ENCODE assay signal across 16 cellular contexts in genomic region chr11:116162541-116163230, GRCh38.
A peak's percentile ranks its signal among the peaks of the same experiment; 100 is the strongest.
DNase-seq lines count a peak whose midpoint lies in the region; ATAC-seq, FAIRE-seq and TF ChIP-seq lines count a peak whose summit lies in the region.
"Had no signal": no experiment of that assay in that cellular context is flagged by ENCODE, and none has a peak within 500 bp of the region (broad histone marks: within the 10 kb centered on the region; RNA-seq: fewer than 3 reads in every experiment).

No MANE protein-coding gene starts in this region.

- H3K27ac Mint-ChIP-seq in WTC11 = no peak overlapping the region
- no peak overlapping the region for H3K27ac Mint-ChIP-seq in activated CD8-positive, alpha-beta memory T cell treated with anti-CD3 and anti-CD28 coated beads, Interleukin-2, amount 10 ng/mL, durations not matched to agents 7 days and 5 days
- H3K27ac Mint-ChIP-seq in effector memory CD8-positive, alpha-beta T cell = no peak overlapping the region
- H3K27ac Mint-ChIP-seq: activated CD4-positive, alpha-beta memory T cell treated with anti-CD3 and anti-CD28 coated beads, Interleukin-2, amount 10 ng/mL, durations not matched to agents 7 days and 5 days; activated naive CD4-positive, alpha-beta T cell treated with anti-CD3 and anti-CD28 coated beads for 36 hours; T-helper 17 cell had no signal

- no peaks in the 10 kb centered on the region for H3K79me2 ChIP-seq in HepG2 (ENCODE audit: insufficient read depth, low read length)

- WGBS in HepG2 (ENCODE audit: low lambda C conversion rate) = 50% methylated on average over 20 of the region's 20 CpGs

- ATAC-seq in WTC11 (peak; percentile 76), HepG2 (no peak), GM18498 (IDR thresholded peaks at IDR 0.05; ENCODE audit: unreplicated experiment) (no peak)
- ATAC-seq in activated CD8-positive, alpha-beta memory T cell treated with anti-CD3 and anti-CD28 coated beads, Interleukin-2, amount 10 ng/mL, durations not matched to agents 7 days and 5 days = no peak
- no peak for ATAC-seq in effector memory CD8-positive, alpha-beta T cell (replicated peaks)
- ATAC-seq: PC-3, T-helper 17 cell had no signal

- POLR2A ChIA-PET in WTC11 (lab: Charles Lee) = no interaction called here
- POLR2A ChIA-PET in HepG2 (lab: Yijun Ruan, JAX) = no interaction called here

- in situ Hi-C loops in HepG2 (cut with HindIII; ENCODE audit: extremely low pct_ligation_motif_present, low pct_unique_long_range_greater_than_20kb) = no loop called here

- H3K4me2 ChIP-seq in HepG2 (ENCODE audit: low read depth, low read length) = no peak overlapping the region

- H3K27me3 Mint-ChIP-seq in WTC11 (ENCODE audit: low read depth) = no peaks in the 10 kb centered on the region; the same call in 1 of the 2 replicates
- H3K27me3 Mint-ChIP-seq in activated CD8-positive, alpha-beta memory T cell treated with anti-CD3 and anti-CD28 coated beads, Interleukin-2, amount 10 ng/mL, durations not matched to agents 7 days and 5 days = no peaks in the 10 kb centered on the region
- H3K27me3 Mint-ChIP-seq in effector memory CD8-positive, alpha-beta T cell = peaks cover 27 to 56% of the 10 kb centered on the region in 2 donors
- H3K27me3 Mint-ChIP-seq: activated CD4-positive, alpha-beta memory T cell treated with anti-CD3 and anti-CD28 coated beads, Interleukin-2, amount 10 ng/mL, durations not matched to agents 7 days and 5 days had no signal

- H3K4me1 ChIP-seq in HepG2 (ENCODE audit: insufficient read depth, low read length) = no peaks in the 10 kb centered on the region

- TF ChIP-seq RAD21 in HepG2 (CRISPR knock-in tag; IDR thresholded peaks at IDR 0.05) = no peak

- no peak for FAIRE-seq in HepG2 (lab: Jason Lieb, UNC)
- FAIRE-seq: G401.6, keratinocyte had no signal

- no peak for TF ChIP-seq POLR2A in HepG2 (IDR thresholded peaks at IDR 0.05; ENCODE audit: insufficient read depth in 1 of 2, low read depth in 2 of 2, low read length in 2 of 2)

- TF ChIP-seq CTCF in WTC11 (IDR thresholded peaks at IDR 0.05) (no peak), HepG2 (CRISPR knock-in tag; IDR thresholded peaks at IDR 0.05) (no peak)

- no peaks in the 10 kb centered on the region for H3K36me3 Mint-ChIP-seq in WTC11
- no peaks in the 10 kb centered on the region for H3K36me3 Mint-ChIP-seq in activated CD8-positive, alpha-beta memory T cell treated with anti-CD3 and anti-CD28 coated beads, Interleukin-2, amount 10 ng/mL, durations not matched to agents 7 days and 5 days
- H3K36me3 Mint-ChIP-seq in effector memory CD8-positive, alpha-beta T cell (ENCODE audit: insufficient read depth) = no peaks in the 10 kb centered on the region

- no peak overlapping the region for H2AFZ ChIP-seq in HepG2 (ENCODE audit: low read length)

- no peaks in the 10 kb centered on the region for H4K20me1 ChIP-seq in HepG2 (ENCODE audit: insufficient read depth, low read length)

- intact Hi-C loops in HepG2 (cut with micrococcal nuclease; ENCODE audit: unreplicated experiment) = no loop called here

- no peaks in the 10 kb centered on the region for H3K9me3 Mint-ChIP-seq in WTC11
- no peaks in the 10 kb centered on the region for H3K9me3 Mint-ChIP-seq in activated CD8-positive, alpha-beta memory T cell treated with anti-CD3 and anti-CD28 coated beads, Interleukin-2, amount 10 ng/mL, durations not matched to agents 7 days and 5 days (ENCODE audit: low read depth)
- H3K9me3 Mint-ChIP-seq in effector memory CD8-positive, alpha-beta T cell = peaks cover 0 to 10% of the 10 kb centered on the region in 2 donors
- H3K9me3 Mint-ChIP-seq: activated CD4-positive, alpha-beta memory T cell treated with anti-CD3 and anti-CD28 coated beads, Interleukin-2, amount 10 ng/mL, durations not matched to agents 7 days and 5 days; activated naive CD4-positive, alpha-beta T cell treated with anti-CD3 and anti-CD28 coated beads for 36 hours had no signal

- CTCF ChIA-PET in WTC11 (lab: Charles Lee) = no interaction called here
- CTCF ChIA-PET in HepG2 (lab: Yijun Ruan, JAX; ENCODE audit: low intra/inter-chr PET ratio, low total read pairs) = no interaction called here
- CTCF ChIA-PET in activated CD8-positive, alpha-beta memory T cell treated with anti-CD3 and anti-CD28 coated beads, Interleukin-2, amount 10 ng/mL, durations not matched to agents 7 days and 5 days (lab: Charles Lee) = no interaction called here

- BruUV-seq in HepG2 (replicated peaks; lab: Mats Ljungman, UMichigan) = no TSS peak

- peak overlapping the region; percentile 46 for H3K4me3 Mint-ChIP-seq in WTC11
- no peak overlapping the region for H3K4me3 Mint-ChIP-seq in activated CD8-positive, alpha-beta memory T cell treated with anti-CD3 and anti-CD28 coated beads, Interleukin-2, amount 10 ng/mL, durations not matched to agents 7 days and 5 days
- no peak overlapping the region for H3K4me3 Mint-ChIP-seq in effector memory CD8-positive, alpha-beta T cell
- H3K4me3 Mint-ChIP-seq: activated CD4-positive, alpha-beta memory T cell treated with anti-CD3 and anti-CD28 coated beads, Interleukin-2, amount 10 ng/mL, durations not matched to agents 7 days and 5 days; activated naive CD4-positive, alpha-beta T cell treated with anti-CD3 and anti-CD28 coated beads for 36 hours; T-helper 17 cell had no signal

- H3K4me1 Mint-ChIP-seq in WTC11 = peaks cover 20% of the 10 kb centered on the region
- H3K4me1 Mint-ChIP-seq in activated CD8-positive, alpha-beta memory T cell treated with anti-CD3 and anti-CD28 coated beads, Interleukin-2, amount 10 ng/mL, durations not matched to agents 7 days and 5 days = no peaks in the 10 kb centered on the region
- no peaks in the 10 kb centered on the region for H3K4me1 Mint-ChIP-seq in effector memory CD8-positive, alpha-beta T cell (ENCODE audit: low read depth in 2 of 2)
- H3K4me1 Mint-ChIP-seq: activated CD4-positive, alpha-beta memory T cell treated with anti-CD3 and anti-CD28 coated beads, Interleukin-2, amount 10 ng/mL, durations not matched to agents 7 days and 5 days; T-helper 17 cell had no signal

- DNase-seq in COR-L47 (lab: John Stamatoyannopoulos, UW) (peak; percentile 98), NCI-H1417 (lab: John Stamatoyannopoulos, UW) (peak; percentile 74 to 99 (median 95)), WTC11 (ENCODE audit: low spot score) (peak; percentile 52), HepG2 (ENCODE audit: low spot score) (no peak), midbrain (lab: John Stamatoyannopoulos, UW) (no peak)
- no peak for DNase-seq in activated CD8-positive, alpha-beta memory T cell treated with anti-CD3 and anti-CD28 coated beads, Interleukin-2, amount 10 ng/mL, durations not matched to agents 7 days and 5 days
- DNase-seq in effector memory CD8-positive, alpha-beta T cell = no peak
- DNase-seq: activated CD4-positive, alpha-beta memory T cell treated with anti-CD3 and anti-CD28 coated beads, Interleukin-2, amount 10 ng/mL, durations not matched to agents 7 days and 5 days; activated naive CD4-positive, alpha-beta T cell treated with anti-CD3 and anti-CD28 coated beads for 36 hours; MG63; PC-3; T-helper 17 cell had no signal

- H3K27ac ChIP-seq in HepG2 (ENCODE audit: extremely low read length, insufficient read depth, low read length) = no peak overlapping the region
- H3K27ac ChIP-seq: cardiac muscle cell had no signal

- H3K36me3 ChIP-seq in HepG2 (replicated peaks in 1 of 2; ENCODE audit: control insufficient read depth in 1 of 2, insufficient read depth in 2 of 2, low read length in 2 of 2) = no peaks in the 10 kb centered on the region
- H3K36me3 ChIP-seq: cardiac muscle cell, MG63 had no signal

- H3K9ac ChIP-seq in HepG2 (ENCODE audit: insufficient read depth, low read depth, low read length) = no peak overlapping the region

- H3K4me3 ChIP-seq in HepG2 (replicated peaks in 1 of 3; ENCODE audit: insufficient read depth in 1 of 3, low read depth in 2 of 3, low read length in 3 of 3) = no peak overlapping the region
- H3K4me3 ChIP-seq: cardiac muscle cell, MG63 had no signal

- no peak for TF ChIP-seq EP300 in HepG2 (IDR thresholded peaks at IDR 0.05; ENCODE audit: low read depth in 2 of 2, low read length in 2 of 2)
- no peak for TF ChIP-seq EP300 in HepG2 (CRISPR knock-in tag; IDR thresholded peaks at IDR 0.05; ENCODE audit: borderline replicate concordance)

- no peaks in the 10 kb centered on the region for H3K9me3 ChIP-seq in HepG2 (ENCODE audit: low read length)
- H3K9me3 ChIP-seq: MG63 had no signal

- H3K27me3 ChIP-seq in HepG2 (ENCODE audit: control insufficient read depth in 1 of 2, insufficient read depth in 2 of 2, low read length in 2 of 2) = peaks cover 0 to 2% of the 10 kb centered on the region in 2 experiments; a peak in 1 of 5 replicates
- H3K27me3 ChIP-seq: MG63 had no signal

TF ChIP-seq in WTC11, 78 proteins besides CTCF, POLR2A, EP300 and RAD21 (continues in another document):
- TF ChIP-seq ATF3 (CRISPR knock-in tag; conservative IDR thresholded peaks at IDR 0.05) (no peak), GTF2I (CRISPR knock-in tag; conservative IDR thresholded peaks at IDR 0.05) (no peak), TEAD4 (CRISPR knock-in tag; IDR thresholded peaks at IDR 0.05) (no peak)

TF ChIP-seq in HepG2, 621 proteins besides CTCF, POLR2A, EP300 and RAD21:
- TF ChIP-seq RFX1 (IDR thresholded peaks at IDR 0.05) = peak; percentile 50; the same call in 1 of the 2 replicates
- no peak for TF ChIP-seq HOMEZ (CRISPR knock-in tag; IDR thresholded peaks at IDR 0.05; ENCODE audit: low read depth)
- TF ChIP-seq BCL6 (CRISPR knock-in tag; IDR thresholded peaks at IDR 0.05) = no peak
- TF ChIP-seq ZZZ3 (CRISPR knock-in tag; IDR thresholded peaks at IDR 0.05; ENCODE audit: borderline replicate concordance) = no peak
TF ChIP-seq in HepG2: peak in this region for 1.

Comparison
In these comparisons a context has a peak if more than half of its experiments do, and no peak if none do; other contexts are left out.
1. DNase-seq: peak in COR-L47 (single experiment), NCI-H1417 (3 of 3) and WTC11 (single experiment); none in HepG2 (single experiment), midbrain (single experiment), activated CD8-positive, alpha-beta memory T cell treated with anti-CD3 and anti-CD28 coated beads, Interleukin-2, amount 10 ng/mL, durations not matched to agents 7 days and 5 days (single experiment) and effector memory CD8-positive, alpha-beta T cell (0 of 3).